In genomic region chr22:46576556-46577351, GRCh38 we compare ENCODE assay signal across 8 cellular contexts. TPM values are rescaled to one million over a fixed set of nuclear protein-coding genes. Genes with fewer than 3 reads are reported as not detected.
A peak's percentile ranks its signal among the peaks of the same experiment; 100 is the strongest.
DNase-seq lines count a peak whose midpoint lies in the region; ATAC-seq, FAIRE-seq and TF ChIP-seq lines count a peak whose summit lies in the region.

No MANE protein-coding gene starts in this region.

- TF ChIP-seq CTCF in D721Med (IDR thresholded peaks at IDR 0.05; ENCODE audit: insufficient read depth, missing control alignments) (no peak), right atrium auricular region (IDR thresholded peaks at IDR 0.05) (no peak)

- CTCF ChIA-PET in HEK293T (lab: Yijun Ruan, JAX): interaction anchor here (1.9 kb wide), 1 partner anchor 14 kb away, joined by 12 read pairs; no protein-coding TSS in a partner anchor

- no peak overlapping the region for H3K27ac ChIP-seq in SK-N-MC
- peak overlapping the region; percentile 91 to 94 for H3K27ac ChIP-seq in right atrium auricular region

- DNase-seq in D721Med (ENCODE audit: insufficient read length, low spot score) (peak; percentile 45), HEK293T (ENCODE audit: extremely low spot score) (peak; percentile 82), SK-N-MC (ENCODE audit: low read depth, low spot score) (no peak), right atrium auricular region (ENCODE audit: low spot score) (no peak), skeletal muscle cell (ENCODE audit: low read depth) (no peak)
- DNase-seq in activated naive CD8-positive, alpha-beta T cell treated with anti-CD3 and anti-CD28 coated beads, Interleukin-2, amount 50 U/mL, for 24 hours: peak; percentile 68

- H3K36me3 ChIP-seq in SK-N-MC (ENCODE audit: insufficient read depth, low read length) (no peaks in the 10 kb centered on the region), right atrium auricular region (no peaks in the 10 kb centered on the region)

- H3K9me3 ChIP-seq in SK-N-MC (ENCODE audit: low read depth, low read length): no peaks in the 10 kb centered on the region
- no peaks in the 10 kb centered on the region for H3K9me3 ChIP-seq in right atrium auricular region

- ATAC-seq in activated naive CD8-positive, alpha-beta T cell treated with anti-CD3 and anti-CD28 coated beads, Interleukin-2, amount 50 U/mL, for 24 hours: peak; percentile 67
- ATAC-seq in GM21576 (IDR thresholded peaks at IDR 0.05; ENCODE audit: unreplicated experiment): no peak
- no peak for ATAC-seq in HG03095 (IDR thresholded peaks at IDR 0.05; ENCODE audit: unreplicated experiment)

- peaks cover 5% of the 10 kb centered on the region for H3K9me3 Mint-ChIP-seq in activated naive CD8-positive, alpha-beta T cell treated with anti-CD3 and anti-CD28 coated beads, Interleukin-2, amount 50 U/mL, for 24 hours

- H3K27me3 Mint-ChIP-seq in activated naive CD8-positive, alpha-beta T cell treated with anti-CD3 and anti-CD28 coated beads, Interleukin-2, amount 50 U/mL, for 24 hours: no peaks in the 10 kb centered on the region

- no peak overlapping the region for H3K9ac ChIP-seq in SK-N-MC (ENCODE audit: insufficient read length)

- H3K4me3 ChIP-seq in SK-N-MC (peak overlapping the region; percentile 82), right atrium auricular region (peak overlapping the region; percentile 73 to 81), skeletal muscle cell (ENCODE audit: low read depth, low read length) (peak overlapping the region; percentile 62)

- peak overlapping the region; percentile 74 for H3K27ac Mint-ChIP-seq in activated naive CD8-positive, alpha-beta T cell treated with anti-CD3 and anti-CD28 coated beads, Interleukin-2, amount 50 U/mL, for 24 hours

- H3K27me3 ChIP-seq in right atrium auricular region: no peaks in the 10 kb centered on the region

- POLR2A ChIA-PET in HEK293T (lab: Yijun Ruan, JAX): no interaction called here

- no peaks in the 10 kb centered on the region for H3K36me3 Mint-ChIP-seq in activated naive CD8-positive, alpha-beta T cell treated with anti-CD3 and anti-CD28 coated beads, Interleukin-2, amount 50 U/mL, for 24 hours (ENCODE audit: low read depth)

- H3K4me1 Mint-ChIP-seq in activated naive CD8-positive, alpha-beta T cell treated with anti-CD3 and anti-CD28 coated beads, Interleukin-2, amount 50 U/mL, for 24 hours: peaks cover 38% of the 10 kb centered on the region

- H3K4me3 Mint-ChIP-seq in activated naive CD8-positive, alpha-beta T cell treated with anti-CD3 and anti-CD28 coated beads, Interleukin-2, amount 50 U/mL, for 24 hours: peak overlapping the region; percentile 70

- peaks cover 0 to 80% of the 10 kb centered on the region in 2 donors for H3K4me1 ChIP-seq in right atrium auricular region

- no peak for FAIRE-seq in D721Med (lab: Jason Lieb, UNC)

TF ChIP-seq in HEK293T, 16 proteins besides CTCF, POLR2A, EP300 and RAD21:
- 0 out of 2 replicates have a peak, but pooled peaks have one; percentile 46 for TF ChIP-seq TARDBP (IDR thresholded peaks at IDR 0.05)
- TF ChIP-seq SUZ12 (IDR thresholded peaks at IDR 0.05): no peak

RNA-seq across cellular contexts. Expression of gene CELSR1, which starts 39.3 kb away (rescaled TPM):
- total RNA-seq in right atrium auricular region: 1 to 10 TPM; 7.1 to 9.6 TPM

RNA-seq across cellular contexts. Expression of gene GRAMD4, which starts 43.4 kb away (rescaled TPM):
- total RNA-seq in right atrium auricular region: 10 to 100 TPM; 29.1 to 31.6 TPM

Comparison
In these comparisons a context has a peak if more than half of its experiments do, and no peak if none do; other contexts are left out.
1. DNase-seq: peak in D721Med (single experiment), HEK293T (single experiment) and activated naive CD8-positive, alpha-beta T cell treated with anti-CD3 and anti-CD28 coated beads, Interleukin-2, amount 50 U/mL, for 24 hours (single experiment); none in SK-N-MC (single experiment), right atrium auricular region (single experiment) and skeletal muscle cell (single experiment).
2. Peak in every context shown above with its lines, with median percentiles within 50 percentile points of each other: H3K4me3 ChIP-seq.